Comparison of ENCODE assay signal across 20 cellular contexts in genomic region chr3:133376805-133377204, GRCh38. TPM values are rescaled to one million over a fixed set of nuclear protein-coding genes. Genes with fewer than 3 reads are reported as not detected.
DNase-seq lines count a peak whose midpoint lies in the region; ATAC-seq, FAIRE-seq and TF ChIP-seq lines count a peak whose summit lies in the region.
"Had no signal": no experiment of that assay in that cellular context is flagged by ENCODE, and none has a peak within 500 bp of the region (broad histone marks: within the 10 kb centered on the region; RNA-seq: fewer than 3 reads in every experiment).

No MANE protein-coding gene starts in this region.

- H3K9me3 Mint-ChIP-seq in GM23338: no peaks in the 10 kb centered on the region
- H3K9me3 Mint-ChIP-seq in endodermal cell: no peaks in the 10 kb centered on the region

- H3K9me2 ChIP-seq in GM23338 (ENCODE audit: insufficient read depth): no peaks in the 10 kb centered on the region

- H3K27ac ChIP-seq in GM23338 (ENCODE audit: low read depth): no peak overlapping the region
- H3K27ac ChIP-seq in endodermal cell (ENCODE audit: low read depth, low read length): no peak overlapping the region
- H3K27ac ChIP-seq: BLaER1 treated with 17β-estradiol and CSF1 and Interleukin-3, amounts not matched to agents 10 nM and 100 nM; colonic mucosa; heart right ventricle; sigmoid colon; SK-N-MC; testis had no signal

- FAIRE-seq in H54 (lab: Jason Lieb, UNC): no peak
- FAIRE-seq: kidney had no signal

- no peaks in the 10 kb centered on the region for H3K36me3 ChIP-seq in GM23338 (ENCODE audit: insufficient read depth)
- H3K36me3 ChIP-seq in endodermal cell (ENCODE audit: control insufficient read depth, insufficient read depth, low read length): no peaks in the 10 kb centered on the region
- H3K36me3 ChIP-seq: BLaER1 treated with 17β-estradiol and CSF1 and Interleukin-3, amounts not matched to agents 10 nM and 100 nM; colonic mucosa; heart right ventricle; sigmoid colon had no signal

- peak; percentile 27 to 68; a peak in 3 of 4 replicates for TF ChIP-seq CTCF in GM23338 (conservative IDR thresholded peaks at IDR 0.05; ENCODE audit: low read depth in 2 of 2)
- TF ChIP-seq CTCF in endodermal cell (conservative IDR thresholded peaks at IDR 0.05): peak; percentile 50

- ATAC-seq in GM23338: peak; percentile 41; the same call in 2 of the 3 replicates
- ATAC-seq in HG03159 (IDR thresholded peaks at IDR 0.05; ENCODE audit: unreplicated experiment): no peak
- ATAC-seq: activated CD8-positive, alpha-beta T cell treated with anti-CD3 and anti-CD28 coated beads, Interleukin-2, amount 10 ng/mL, durations not matched to agents 7 days and 5 days had no signal

- no peaks in the 10 kb centered on the region for H4K20me1 ChIP-seq in GM23338 (replicated peaks; ENCODE audit: insufficient read depth)
- H4K20me1 ChIP-seq: BLaER1 treated with 17β-estradiol and CSF1 and Interleukin-3, amounts not matched to agents 10 nM and 100 nM had no signal

- H3K4me1 Mint-ChIP-seq in GM23338: peaks cover 19% of the 10 kb centered on the region
- peaks cover 44% of the 10 kb centered on the region for H3K4me1 Mint-ChIP-seq in endodermal cell

- H3K4me3 Mint-ChIP-seq in GM23338 (no peak overlapping the region), endodermal cell (no peak overlapping the region)
- H3K4me3 Mint-ChIP-seq: activated CD8-positive, alpha-beta T cell treated with anti-CD3 and anti-CD28 coated beads, Interleukin-2, amount 10 ng/mL, durations not matched to agents 7 days and 5 days had no signal

- in situ Hi-C loops in SK-MEL-5 (cut with HindIII; ENCODE audit: low pct_unique_long_range_greater_than_20kb, low sequenced_read_pairs): no loop called here

- peaks cover 3% of the 10 kb centered on the region; the same call in 1 of the 3 replicates for H3K36me3 Mint-ChIP-seq in GM23338 (ENCODE audit: low read depth)
- no peaks in the 10 kb centered on the region for H3K36me3 Mint-ChIP-seq in endodermal cell (ENCODE audit: low read depth)

- H3K4me3 ChIP-seq in GM23338: no peak overlapping the region
- H3K4me3 ChIP-seq in endodermal cell (ENCODE audit: low read length): no peak overlapping the region
- H3K4me3 ChIP-seq: BLaER1 treated with 17β-estradiol and CSF1 and Interleukin-3, amounts not matched to agents 10 nM and 100 nM; colonic mucosa; heart right ventricle; sigmoid colon; SK-N-MC; testis had no signal

- WGBS in endodermal cell (ENCODE audit: insufficient coverage in 1 of 2, insufficient read length in 1 of 2), 2 experiments: 85% methylated on average over 5 to 6 of the region's 6 CpGs

- H3K27ac Mint-ChIP-seq in GM23338: no peak overlapping the region
- H3K27ac Mint-ChIP-seq in endodermal cell: no peak overlapping the region
- H3K27ac Mint-ChIP-seq: activated CD8-positive, alpha-beta T cell treated with anti-CD3 and anti-CD28 coated beads, Interleukin-2, amount 10 ng/mL, durations not matched to agents 7 days and 5 days had no signal

- H3K4me2 ChIP-seq in GM23338: no peak overlapping the region
- H3K4me2 ChIP-seq: BLaER1 treated with 17β-estradiol and CSF1 and Interleukin-3, amounts not matched to agents 10 nM and 100 nM had no signal

- H3K9me3 ChIP-seq in endodermal cell (ENCODE audit: control insufficient read depth, low read length): no peaks in the 10 kb centered on the region
- H3K9me3 ChIP-seq: BLaER1 treated with 17β-estradiol and CSF1 and Interleukin-3, amounts not matched to agents 10 nM and 100 nM; colonic mucosa; heart right ventricle; sigmoid colon; testis had no signal

- no peak for TF ChIP-seq POLR2A in H54 (IDR thresholded peaks at IDR 0.05; ENCODE audit: low read depth, low read length)

- H3F3A ChIP-seq in GM23338 (replicated peaks; ENCODE audit: low read depth): no peaks in the 10 kb centered on the region

- peak; percentile 55 for DNase-seq in D341Med (ENCODE audit: low spot score)
- no peak for DNase-seq in GM23338 (ENCODE audit: low spot score)
- peak; percentile 44 for DNase-seq in SK-MEL-5 (ENCODE audit: low read depth, low spot score)
- DNase-seq in endodermal cell: no peak
- DNase-seq in activated effector memory CD4-positive, alpha-beta T cell treated with anti-CD3 and anti-CD28 coated beads, Interleukin-2, amount 50 U/mL, for 16 hours: no peak
- no peak for DNase-seq in H54 (ENCODE audit: insufficient read length, low spot score)
- DNase-seq: activated CD8-positive, alpha-beta T cell treated with anti-CD3 and anti-CD28 coated beads, Interleukin-2, amount 10 ng/mL, durations not matched to agents 7 days and 5 days; colonic mucosa; DMS79; heart right ventricle; kidney; NCI-H2171; sigmoid colon; stimulated activated CD4-positive, alpha-beta T cell treated with anti-CD3 and anti-CD28 coated beads, Interleukin-4, amount 100 ng/mL, for 1 hour; stimulated activated CD8-positive, alpha-beta memory T cell treated with anti-CD3 and anti-CD28 coated beads, Interleukin-4, amount 100 ng/mL, for 48 hours had no signal

- H3K79me2 ChIP-seq in GM23338 (replicated peaks; ENCODE audit: insufficient read depth): no peaks in the 10 kb centered on the region

- H3K27me3 ChIP-seq in GM23338 (ENCODE audit: insufficient read depth) (no peaks in the 10 kb centered on the region), endodermal cell (ENCODE audit: control insufficient read depth, insufficient read depth, low read length, poor library complexity, severe bottlenecking) (no peaks in the 10 kb centered on the region)
- H3K27me3 ChIP-seq: BLaER1 treated with 17β-estradiol and CSF1 and Interleukin-3, amounts not matched to agents 10 nM and 100 nM; colonic mucosa; sigmoid colon; testis had no signal

- H3K9ac ChIP-seq in endodermal cell (ENCODE audit: extremely low read depth, low read length, poor library complexity, severe bottlenecking): no peak overlapping the region
- H3K9ac ChIP-seq: BLaER1 treated with 17β-estradiol and CSF1 and Interleukin-3, amounts not matched to agents 10 nM and 100 nM had no signal

- H3K4me1 ChIP-seq in GM23338 (ENCODE audit: insufficient read depth) (peaks cover 18% of the 10 kb centered on the region), endodermal cell (ENCODE audit: control insufficient read depth, insufficient read depth, low read length) (peaks cover 12% of the 10 kb centered on the region)
- H3K4me1 ChIP-seq: colonic mucosa, sigmoid colon, testis had no signal

- no peak overlapping the region for H2AFZ ChIP-seq in GM23338

- peaks cover 2% of the 10 kb centered on the region for H3K27me3 Mint-ChIP-seq in GM23338 (ENCODE audit: insufficient read depth, low read depth, poor library complexity)
- no peaks in the 10 kb centered on the region for H3K27me3 Mint-ChIP-seq in endodermal cell (ENCODE audit: insufficient read depth)

TF ChIP-seq in GM23338, 12 proteins besides CTCF, POLR2A, EP300 and RAD21:
- no peak for TF ChIP-seq ETS1 (IDR thresholded peaks at IDR 0.05)
- no peak for TF ChIP-seq EZH2 (IDR thresholded peaks at IDR 0.05; ENCODE audit: low read depth, unreplicated experiment)

RNA-seq across cellular contexts. Expression of gene BFSP2, which starts 23.1 kb away (rescaled TPM):
- not detected in 2 replicates for total RNA-seq in GM23338 (2014; rRNA removed; shearing (Covaris generic))
- polyA plus RNA-seq in GM23338 (2016; fragmentation: Nextera tagmentation; extraction: Ambion mirVana): not detected in 2 replicates
- total RNA-seq in SK-MEL-5 (2014; rRNA removed; shearing (Covaris generic)): 0.40 TPM in 1 of 2 replicates, not detected in the other
- not detected in 2 replicates for polyA plus RNA-seq in SK-MEL-5 (2015; cell fraction: cytosol; rRNA removed)
- not detected in 2 replicates for polyA plus RNA-seq in SK-MEL-5 (2015; cell fraction: nucleus; rRNA removed)
- not detected for total RNA-seq in endodermal cell
- not detected for polyA plus RNA-seq in endodermal cell (2013, experiment 1 of 2)
- not detected for polyA plus RNA-seq in endodermal cell (2013, experiment 2 of 2)
- total RNA-seq: heart right ventricle, MCF 10A, sigmoid colon, testis had no signal

Comparison
In these comparisons a context has a peak if more than half of its experiments do, and no peak if none do; other contexts are left out.
1. DNase-seq: peak in D341Med (single experiment) and SK-MEL-5 (single experiment); none in GM23338 (single experiment), endodermal cell (single experiment), activated effector memory CD4-positive, alpha-beta T cell treated with anti-CD3 and anti-CD28 coated beads, Interleukin-2, amount 50 U/mL, for 16 hours (single experiment) and H54 (single experiment).